In the genomic region with DNA sequence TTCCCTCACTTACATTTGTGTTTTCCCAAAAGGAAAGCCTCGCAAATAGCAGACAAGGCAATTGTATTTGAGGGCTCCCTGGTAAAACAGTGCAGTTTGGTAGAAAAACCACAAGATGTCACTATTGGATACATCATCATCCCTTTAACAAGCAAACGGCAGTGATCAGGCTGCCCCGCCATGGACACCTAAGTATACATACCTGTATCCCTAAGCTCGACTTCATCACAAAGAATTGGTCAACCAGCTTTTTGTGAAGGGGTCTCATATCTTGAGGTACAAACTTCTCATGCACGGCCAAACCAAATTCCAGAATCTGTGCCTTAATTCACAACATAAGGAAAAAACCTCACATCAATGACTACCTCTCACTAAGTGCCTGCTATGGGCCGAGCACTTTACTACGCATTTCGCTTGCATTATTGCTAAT, we compare ENCODE assay signal across 8 cellular contexts.
A peak's percentile ranks its signal among the peaks of the same experiment; 100 is the strongest.
DNase-seq lines count a peak whose midpoint lies in the region; ATAC-seq and TF ChIP-seq lines count a peak whose summit lies in the region.

No MANE protein-coding gene starts in this region.

- ATAC-seq in GM19351 (IDR thresholded peaks at IDR 0.05; ENCODE audit: unreplicated experiment) (peak; percentile 96), HG03175 (IDR thresholded peaks at IDR 0.05; ENCODE audit: unreplicated experiment) (peak; percentile 93)

- H3K4me1 Mint-ChIP-seq in osteocyte (ENCODE audit: unreplicated experiment), result peaks cover 18% of the 10 kb centered on the region

- no peak overlapping the region for H3K27ac Mint-ChIP-seq in osteocyte (ENCODE audit: unreplicated experiment)

- peak; percentile 81 for TF ChIP-seq CTCF in osteocyte (IDR thresholded peaks at IDR 0.05)

- peaks cover 31% of the 10 kb centered on the region for H3K36me3 Mint-ChIP-seq in osteocyte (ENCODE audit: unreplicated experiment)

- H3K4me3 Mint-ChIP-seq in osteocyte (ENCODE audit: unreplicated experiment), result no peak overlapping the region

- H3K9me3 Mint-ChIP-seq in osteocyte (ENCODE audit: unreplicated experiment), result no peaks in the 10 kb centered on the region

- H3K27me3 Mint-ChIP-seq in osteocyte (ENCODE audit: unreplicated experiment), result no peaks in the 10 kb centered on the region

- DNase-seq in DMS153 treated with DMSO at 0.1 percent for 48 hours (lab: John Stamatoyannopoulos, UW; ENCODE audit: unreplicated experiment), result peak; percentile 45
- peak; percentile 60 for DNase-seq in NCI-H2196 (lab: John Stamatoyannopoulos, UW; ENCODE audit: unreplicated experiment)
- DNase-seq in activated CD4-positive, alpha-beta T cell treated with anti-CD3 and anti-CD28 coated beads, Interleukin-2, amount 50 U/mL, for 48 hours, result peak; percentile 22 to 34
- DNase-seq in fibroblast of the conjunctiva (ENCODE audit: low read depth), result peak; percentile 73
- no peak for DNase-seq in osteocyte (ENCODE audit: extremely low spot score, unreplicated experiment)
- no peak for DNase-seq in T1000 (lab: John Stamatoyannopoulos, UW)

Comparison
In these comparisons a context has a peak if more than half of its experiments do, and no peak if none do; other contexts are left out.
1. DNase-seq: peak in DMS153 treated with DMSO at 0.1 percent for 48 hours (single experiment), NCI-H2196 (single experiment), activated CD4-positive, alpha-beta T cell treated with anti-CD3 and anti-CD28 coated beads, Interleukin-2, amount 50 U/mL, for 48 hours (2 of 2) and fibroblast of the conjunctiva (single experiment); none in osteocyte (single experiment) and T1000 (single experiment).